In genomic region chr21:29056005-29056404, GRCh38 we compare ENCODE assay signal across 2 cellular contexts.
TF ChIP-seq lines count a peak whose summit lies in the region.

No MANE protein-coding gene starts in this region.

TF ChIP-seq in IMR-90, 13 proteins besides CTCF, POLR2A, EP300 and RAD21:
- TF ChIP-seq, protein P1, sequence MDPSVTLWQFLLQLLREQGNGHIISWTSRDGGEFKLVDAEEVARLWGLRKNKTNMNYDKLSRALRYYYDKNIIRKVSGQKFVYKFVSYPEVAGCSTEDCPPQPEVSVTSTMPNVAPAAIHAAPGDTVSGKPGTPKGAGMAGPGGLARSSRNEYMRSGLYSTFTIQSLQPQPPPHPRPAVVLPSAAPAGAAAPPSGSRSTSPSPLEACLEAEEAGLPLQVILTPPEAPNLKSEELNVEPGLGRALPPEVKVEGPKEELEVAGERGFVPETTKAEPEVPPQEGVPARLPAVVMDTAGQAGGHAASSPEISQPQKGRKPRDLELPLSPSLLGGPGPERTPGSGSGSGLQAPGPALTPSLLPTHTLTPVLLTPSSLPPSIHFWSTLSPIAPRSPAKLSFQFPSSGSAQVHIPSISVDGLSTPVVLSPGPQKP (IDR thresholded peaks at IDR 0.05; ENCODE audit: borderline replicate concordance, low read depth, low read length) = no peak
- no peak for TF ChIP-seq RCOR1 (IDR thresholded peaks at IDR 0.05; ENCODE audit: insufficient replicate concordance, low read length)
- no peak for TF ChIP-seq MAFK (IDR thresholded peaks at IDR 0.05; ENCODE audit: low read depth, low read length)
- TF ChIP-seq CHD1 (IDR thresholded peaks at IDR 0.05; ENCODE audit: low read depth, low read length) = no peak
- TF ChIP-seq MXI1 (IDR thresholded peaks at IDR 0.05; ENCODE audit: borderline replicate concordance, low read depth, low read length) = no peak
- TF ChIP-seq MAZ (IDR thresholded peaks at IDR 0.05; ENCODE audit: borderline replicate concordance, low read depth, low read length) = no peak
- no peak for TF ChIP-seq FOS (IDR thresholded peaks at IDR 0.05; ENCODE audit: low read depth, low read length)
- TF ChIP-seq RFX5 (IDR thresholded peaks at IDR 0.05; ENCODE audit: low read depth, low read length) = no peak
- TF ChIP-seq SMC3 (IDR thresholded peaks at IDR 0.05; ENCODE audit: low read depth, low read length) = no peak
- TF ChIP-seq BHLHE40 (IDR thresholded peaks at IDR 0.05; ENCODE audit: low read depth, low read length) = no peak
- no peak for TF ChIP-seq USF2 (IDR thresholded peaks at IDR 0.05; ENCODE audit: low read depth, low read length)
- TF ChIP-seq CEBPB (IDR thresholded peaks at IDR 0.05; ENCODE audit: low read depth, low read length) = no peak
- no peak for TF ChIP-seq NFE2L2 (IDR thresholded peaks at IDR 0.05; ENCODE audit: low read depth, low read length)

TF ChIP-seq in HepG2, 621 proteins besides CTCF, POLR2A, EP300 and RAD21:
- 0 out of 2 replicates have a peak, but pooled peaks have one; percentile 38 for TF ChIP-seq PAF1 (CRISPR knock-in tag; IDR thresholded peaks at IDR 0.05)
- no peak for TF ChIP-seq SNAPC2 (CRISPR knock-in tag; IDR thresholded peaks at IDR 0.05)
- peak; percentile 45 for TF ChIP-seq RBM22 (optimal IDR thresholded peaks at IDR 0.05; ENCODE audit: low read length)
- no peak for TF ChIP-seq DNMT1 (CRISPR knock-in tag; IDR thresholded peaks at IDR 0.05)
- TF ChIP-seq ZSCAN12 (CRISPR knock-in tag; IDR thresholded peaks at IDR 0.05) = no peak
- no peak for TF ChIP-seq NBN (conservative IDR thresholded peaks at IDR 0.05)
- TF ChIP-seq, protein P2, sequence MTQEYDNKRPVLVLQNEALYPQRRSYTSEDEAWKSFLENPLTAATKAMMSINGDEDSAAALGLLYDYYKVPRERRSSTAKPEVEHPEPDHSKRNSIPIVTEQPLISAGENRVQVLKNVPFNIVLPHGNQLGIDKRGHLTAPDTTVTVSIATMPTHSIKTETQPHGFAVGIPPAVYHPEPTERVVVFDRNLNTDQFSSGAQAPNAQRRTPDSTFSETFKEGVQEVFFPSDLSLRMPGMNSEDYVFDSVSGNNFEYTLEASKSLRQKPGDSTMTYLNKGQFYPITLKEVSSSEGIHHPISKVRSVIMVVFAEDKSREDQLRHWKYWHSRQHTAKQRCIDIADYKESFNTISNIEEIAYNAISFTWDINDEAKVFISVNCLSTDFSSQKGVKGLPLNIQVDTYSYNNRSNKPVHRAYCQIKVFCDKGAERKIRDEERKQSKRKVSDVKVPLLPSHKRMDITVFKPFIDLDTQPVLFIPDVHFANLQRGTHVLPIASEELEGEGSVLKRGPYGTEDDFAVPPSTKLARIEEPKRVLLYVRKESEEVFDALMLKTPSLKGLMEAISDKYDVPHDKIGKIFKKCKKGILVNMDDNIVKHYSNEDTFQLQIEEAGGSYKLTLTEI (CRISPR knock-in tag; conservative IDR thresholded peaks at IDR 0.05) = no peak
- TF ChIP-seq ZBTB3 (CRISPR knock-in tag; IDR thresholded peaks at IDR 0.05; ENCODE audit: borderline replicate concordance, low read depth) = no peak
- TF ChIP-seq ZNF775 (CRISPR knock-in tag; IDR thresholded peaks at IDR 0.05; ENCODE audit: borderline replicate concordance) = no peak
- TF ChIP-seq ZNF569 (CRISPR knock-in tag; IDR thresholded peaks at IDR 0.05; ENCODE audit: borderline replicate concordance) = no peak
- TF ChIP-seq TARDBP (CRISPR knock-in tag; IDR thresholded peaks at IDR 0.05) = no peak
- no peak for TF ChIP-seq ZNF367 (CRISPR knock-in tag; IDR thresholded peaks at IDR 0.05; ENCODE audit: borderline replicate concordance)
- no peak for TF ChIP-seq SMARCC2 (IDR thresholded peaks at IDR 0.05)
- TF ChIP-seq CBFB (CRISPR knock-in tag; IDR thresholded peaks at IDR 0.05) = no peak
